ENCODE assay signal across 16 cellular contexts in the genomic region with DNA sequence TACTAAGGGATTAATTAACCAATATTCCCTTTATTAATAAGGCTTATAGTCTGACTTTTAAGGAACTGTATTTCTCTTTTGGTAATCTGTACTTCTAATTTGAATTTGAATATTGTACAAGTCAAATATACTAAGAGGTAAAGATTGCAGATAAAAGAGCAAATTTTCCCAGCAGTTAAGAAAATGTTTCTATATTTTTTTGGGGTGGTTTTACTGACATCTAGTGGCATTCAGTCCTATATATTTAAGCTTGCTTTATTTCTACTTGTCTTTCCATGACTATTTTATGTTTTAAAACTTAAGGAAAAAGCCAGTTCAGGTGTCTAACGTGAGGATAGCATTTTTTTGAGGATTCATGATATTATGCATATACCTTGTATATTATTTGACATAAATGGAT. TPM values are rescaled to one million over a fixed set of nuclear protein-coding genes. Genes with fewer than 3 reads are reported as not detected.
DNase-seq lines count a peak whose midpoint lies in the region; ATAC-seq, FAIRE-seq and TF ChIP-seq lines count a peak whose summit lies in the region.
"Had no signal": no experiment of that assay in that cellular context is flagged by ENCODE, and none has a peak within 500 bp of the region (broad histone marks: within the 10 kb centered on the region; RNA-seq: fewer than 3 reads in every experiment).

No MANE protein-coding gene starts in this region.

- dilution Hi-C loops in endothelial cell of umbilical vein (cut with MboI; ENCODE audit: extremely low pct_ligation_motif_present, low sequenced_read_pairs), result no loop called here

- H3K4me2 ChIP-seq in endothelial cell of umbilical vein (ENCODE audit: insufficient read depth, low read length), result no peak overlapping the region

- H3K79me2 ChIP-seq in endothelial cell of umbilical vein (ENCODE audit: control insufficient read depth, insufficient read depth, low read length), result no peaks in the 10 kb centered on the region

- POLR2A ChIA-PET in endothelial cell of umbilical vein (lab: Charles Lee), result no interaction called here
- POLR2A ChIA-PET in activated CD4-positive, alpha-beta T cell treated with anti-CD3 and anti-CD28 coated beads for 36 hours (lab: Charles Lee), result no interaction called here

- no peak overlapping the region for H2AFZ ChIP-seq in endothelial cell of umbilical vein (ENCODE audit: low read depth, low read length)

- no peaks in the 10 kb centered on the region for H3K4me1 ChIP-seq in endothelial cell of umbilical vein (ENCODE audit: control insufficient read depth, extremely low read depth, insufficient read depth, low read length)
- H3K4me1 ChIP-seq: colonic mucosa had no signal

- H3K9ac ChIP-seq in endothelial cell of umbilical vein (replicated peaks; ENCODE audit: extremely low read depth, insufficient read depth, low read length), result no peak overlapping the region

- H3K4me1 Mint-ChIP-seq in progenitor cell of endocrine pancreas (ENCODE audit: low read depth), result no peaks in the 10 kb centered on the region
- H3K4me1 Mint-ChIP-seq in activated CD4-positive, alpha-beta T cell treated with anti-CD3 and anti-CD28 coated beads for 36 hours, result no peaks in the 10 kb centered on the region
- H3K4me1 Mint-ChIP-seq: activated naive CD8-positive, alpha-beta T cell treated with anti-CD3 and anti-CD28 coated beads for 36 hours had no signal

- H3K27ac Mint-ChIP-seq in progenitor cell of endocrine pancreas, result no peak overlapping the region
- H3K27ac Mint-ChIP-seq in activated CD4-positive, alpha-beta T cell treated with anti-CD3 and anti-CD28 coated beads for 36 hours, result no peak overlapping the region
- H3K27ac Mint-ChIP-seq: activated naive CD8-positive, alpha-beta T cell treated with anti-CD3 and anti-CD28 coated beads for 36 hours had no signal

- H3K9me1 ChIP-seq in endothelial cell of umbilical vein (replicated peaks; ENCODE audit: control insufficient read depth, extremely low read depth, insufficient read depth, low read length), result no peaks in the 10 kb centered on the region

- TF ChIP-seq POLR2A in endothelial cell of umbilical vein (IDR thresholded peaks at IDR 0.05; ENCODE audit: low read depth, low read length), result no peak

- no peak overlapping the region for H3K27ac ChIP-seq in endothelial cell of umbilical vein (ENCODE audit: insufficient read depth, low read depth, low read length)
- H3K27ac ChIP-seq: colonic mucosa, ovary had no signal

- H3K9me3 ChIP-seq in endothelial cell of umbilical vein (replicated peaks; ENCODE audit: control insufficient read depth, insufficient read depth, low read length), result no peaks in the 10 kb centered on the region
- H3K9me3 ChIP-seq: colonic mucosa, ovary had no signal

- no peaks in the 10 kb centered on the region for H4K20me1 ChIP-seq in endothelial cell of umbilical vein (replicated peaks; ENCODE audit: control insufficient read depth, extremely low read depth, insufficient read depth, low read length)

- DNase-seq in NCI-H1694 treated with DMSO at 0.1 percent for 48 hours (lab: John Stamatoyannopoulos, UW), result peak; percentile 6
- no peak for DNase-seq in NCI-H1694 (lab: John Stamatoyannopoulos, UW)
- peak; percentile 34 for DNase-seq in OCI-M1 (lab: John Stamatoyannopoulos, UW)
- peak; percentile 11 for DNase-seq in endothelial cell of umbilical vein (ENCODE audit: low read depth, low spot score)
- no peak for DNase-seq in progenitor cell of endocrine pancreas (ENCODE audit: low spot score, unreplicated experiment)
- DNase-seq in activated CD4-positive, alpha-beta T cell treated with anti-CD3 and anti-CD28 coated beads for 36 hours, result no peak
- no peak for DNase-seq in NCI-H2227 treated with DMSO at 0.1 percent for 48 hours (lab: John Stamatoyannopoulos, UW)
- DNase-seq: activated naive CD8-positive, alpha-beta T cell treated with anti-CD3 and anti-CD28 coated beads for 36 hours; colonic mucosa; DMS153; mesendoderm; NCI-H1048; ovary; SHP77 treated with DMSO at 0.1 percent for 48 hours had no signal

- peaks cover 3% of the 10 kb centered on the region for H3K27me3 Mint-ChIP-seq in progenitor cell of endocrine pancreas
- H3K27me3 Mint-ChIP-seq in activated CD4-positive, alpha-beta T cell treated with anti-CD3 and anti-CD28 coated beads for 36 hours, result no peaks in the 10 kb centered on the region
- H3K27me3 Mint-ChIP-seq: activated naive CD8-positive, alpha-beta T cell treated with anti-CD3 and anti-CD28 coated beads for 36 hours had no signal

- no peak for FAIRE-seq in endothelial cell of umbilical vein (lab: Jason Lieb, UNC)

- no peak for TF ChIP-seq CTCF in endothelial cell of umbilical vein (IDR thresholded peaks at IDR 0.05; ENCODE audit: extremely low read depth in 1 of 2, insufficient read depth in 1 of 2, low read depth in 1 of 2, low read length in 2 of 2)
- peak; percentile 46 for TF ChIP-seq CTCF in progenitor cell of endocrine pancreas (IDR thresholded peaks at IDR 0.05; ENCODE audit: unreplicated experiment)

- intact Hi-C loops in endothelial cell of umbilical vein (cut with micrococcal nuclease), result loop anchor here (1.0 to 2.0 kb wide), 2 partner anchors 122 to 505 kb away; no protein-coding TSS in a partner anchor
- intact Hi-C loops in activated CD4-positive, alpha-beta T cell treated with anti-CD3 and anti-CD28 coated beads for 36 hours (cut with DNase I, micrococcal nuclease), result no loop called here

- no TSS peak for BruUV-seq in endothelial cell of umbilical vein (replicated peaks; lab: Mats Ljungman, UMichigan)

- no peaks in the 10 kb centered on the region for H3K27me3 ChIP-seq in endothelial cell of umbilical vein (ENCODE audit: control insufficient read depth in 2 of 2, insufficient read depth in 2 of 2, low read length in 2 of 2)
- H3K27me3 ChIP-seq: colonic mucosa, ovary had no signal

- H3K4me3 ChIP-seq in endothelial cell of umbilical vein (replicated peaks in 1 of 3; ENCODE audit: insufficient read depth in 1 of 3, low read depth in 1 of 3, low read length in 3 of 3), result no peak overlapping the region
- H3K4me3 ChIP-seq: colonic mucosa, ovary had no signal

- H3K4me3 Mint-ChIP-seq in progenitor cell of endocrine pancreas (ENCODE audit: low read depth), result no peak overlapping the region
- no peak overlapping the region for H3K4me3 Mint-ChIP-seq in activated CD4-positive, alpha-beta T cell treated with anti-CD3 and anti-CD28 coated beads for 36 hours
- H3K4me3 Mint-ChIP-seq: activated naive CD8-positive, alpha-beta T cell treated with anti-CD3 and anti-CD28 coated beads for 36 hours had no signal

- peaks cover 12% of the 10 kb centered on the region for H3K9me3 Mint-ChIP-seq in progenitor cell of endocrine pancreas (ENCODE audit: low read depth)
- H3K9me3 Mint-ChIP-seq in activated CD4-positive, alpha-beta T cell treated with anti-CD3 and anti-CD28 coated beads for 36 hours (ENCODE audit: low read depth), result no peaks in the 10 kb centered on the region

- no peaks in the 10 kb centered on the region for H3K36me3 ChIP-seq in endothelial cell of umbilical vein (ENCODE audit: control insufficient read depth in 2 of 2, extremely low read depth in 1 of 2, insufficient read depth in 2 of 2, low read length in 2 of 2)
- H3K36me3 ChIP-seq: colonic mucosa, ovary had no signal

- H3K36me3 Mint-ChIP-seq in progenitor cell of endocrine pancreas (ENCODE audit: insufficient read depth), result no peaks in the 10 kb centered on the region
- H3K36me3 Mint-ChIP-seq in activated CD4-positive, alpha-beta T cell treated with anti-CD3 and anti-CD28 coated beads for 36 hours (ENCODE audit: low read depth), result no peaks in the 10 kb centered on the region
- H3K36me3 Mint-ChIP-seq: activated naive CD8-positive, alpha-beta T cell treated with anti-CD3 and anti-CD28 coated beads for 36 hours had no signal

- CTCF ChIA-PET in endothelial cell of umbilical vein (lab: Charles Lee), result interaction anchor here (0.6 to 1.7 kb wide), 5 partner anchors 9 to 504 kb away, joined by 3 to 6 read pairs (median 3); no protein-coding TSS in a partner anchor
- CTCF ChIA-PET in activated CD4-positive, alpha-beta T cell treated with anti-CD3 and anti-CD28 coated beads for 36 hours (lab: Charles Lee), result interaction anchor here (0.6 to 1.0 kb wide), 3 partner anchors 123 to 1279 kb away, joined by 3 read pairs; no protein-coding TSS in a partner anchor

- no peak for ATAC-seq in activated CD4-positive, alpha-beta T cell treated with anti-CD3 and anti-CD28 coated beads for 36 hours
- no peak for ATAC-seq in HG03025 (IDR thresholded peaks at IDR 0.05; ENCODE audit: low FRiP score, unreplicated experiment)

TF ChIP-seq in endothelial cell of umbilical vein, 7 proteins besides CTCF, POLR2A, EP300 and RAD21:
- TF ChIP-seq, protein P1, sequence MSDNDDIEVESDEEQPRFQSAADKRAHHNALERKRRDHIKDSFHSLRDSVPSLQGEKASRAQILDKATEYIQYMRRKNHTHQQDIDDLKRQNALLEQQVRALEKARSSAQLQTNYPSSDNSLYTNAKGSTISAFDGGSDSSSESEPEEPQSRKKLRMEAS (IDR thresholded peaks at IDR 0.05; ENCODE audit: insufficient read depth, insufficient read length), result no peak
- TF ChIP-seq JUN (IDR thresholded peaks at IDR 0.05; ENCODE audit: borderline replicate concordance, insufficient read depth, insufficient read length, low read depth) (no peak), MYC (IDR thresholded peaks at IDR 0.05; ENCODE audit: low read depth, low read length) (no peak), EZH2 (IDR thresholded peaks at IDR 0.05; ENCODE audit: borderline replicate concordance, low read depth, low read length, severe bottlenecking) (no peak), FOS (IDR thresholded peaks at IDR 0.05; ENCODE audit: borderline replicate concordance, insufficient read depth, low read length) (no peak), GATA2 (IDR thresholded peaks at IDR 0.05; ENCODE audit: insufficient read depth, insufficient read length, low read depth, low read length) (no peak), POLR2AphosphoS5 (IDR thresholded peaks at IDR 0.05; ENCODE audit: insufficient read depth, low read depth, low read length) (no peak)

RNA-seq across cellular contexts. Expression of gene TDRD15, which starts 41.6 kb away (rescaled TPM):
- total RNA-seq in endothelial cell of umbilical vein (not detected in 2 replicates), progenitor cell of endocrine pancreas (0.04 TPM in 1 of 2 replicates, not detected in the other)
- not detected in 2 replicates for polyA plus RNA-seq in endothelial cell of umbilical vein
- polyA plus RNA-seq in endothelial cell of umbilical vein (2011; cell fraction: cytosol; rRNA removed), result not detected in 2 replicates
- 0.01 TPM in 1 of 2 replicates, not detected in the other for polyA plus RNA-seq in endothelial cell of umbilical vein (2011; cell fraction: nucleus; rRNA removed)
- polyA plus RNA-seq in endothelial cell of umbilical vein (2012), result not detected in 2 replicates
- not detected in 2 replicates for polyA minus RNA-seq in endothelial cell of umbilical vein
- polyA minus RNA-seq in endothelial cell of umbilical vein (2011; cell fraction: cytosol; rRNA and poly(A)+ RNA removed), result not detected
- not detected in 2 replicates for polyA minus RNA-seq in endothelial cell of umbilical vein (2011; cell fraction: nucleus; rRNA and poly(A)+ RNA removed)
- total RNA-seq in activated CD4-positive, alpha-beta T cell treated with anti-CD3 and anti-CD28 coated beads for 36 hours, result not detected
- total RNA-seq: activated naive CD8-positive, alpha-beta T cell treated with anti-CD3 and anti-CD28 coated beads for 36 hours; colonic mucosa; fibroblast of lung had no signal
- polyA plus RNA-seq: fibroblast of lung, ovary had no signal

Comparison
In these comparisons a context has a peak if more than half of its experiments do, and no peak if none do; other contexts are left out.
1. DNase-seq: peak in NCI-H1694 treated with DMSO at 0.1 percent for 48 hours (single experiment), OCI-M1 (single experiment) and endothelial cell of umbilical vein (single experiment); none in NCI-H1694 (single experiment), progenitor cell of endocrine pancreas (single experiment), activated CD4-positive, alpha-beta T cell treated with anti-CD3 and anti-CD28 coated beads for 36 hours (single experiment) and NCI-H2227 treated with DMSO at 0.1 percent for 48 hours (single experiment).